15 cellular contexts compared by ENCODE assay signal in the genomic region with DNA sequence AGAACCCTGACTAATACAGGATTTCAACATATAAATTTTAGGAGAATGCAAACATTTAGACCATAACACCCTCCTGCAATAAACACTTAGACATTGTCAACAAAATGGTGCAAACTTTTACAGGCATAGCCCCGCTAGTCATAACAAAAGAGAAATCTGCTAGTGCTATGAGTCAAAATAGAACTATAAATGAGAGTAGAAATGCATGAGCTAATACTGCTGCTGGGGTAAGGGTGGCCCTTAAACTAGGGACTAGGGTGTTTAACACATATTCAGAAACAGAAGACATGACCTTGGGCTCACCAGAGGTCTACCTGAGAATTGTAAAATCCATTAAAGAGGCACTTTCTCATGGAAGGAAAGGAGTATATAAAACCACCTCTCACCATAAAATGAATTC.
DNase-seq lines count a peak whose midpoint lies in the region; ATAC-seq and TF ChIP-seq lines count a peak whose summit lies in the region.
"Had no signal": no experiment of that assay in that cellular context is flagged by ENCODE, and none has a peak within 500 bp of the region (broad histone marks: within the 10 kb centered on the region; RNA-seq: fewer than 3 reads in every experiment).

No MANE protein-coding gene starts in this region.

- POLR2A ChIA-PET in HEK293T (lab: Yijun Ruan, JAX): no interaction called here

- H3K4me1 Mint-ChIP-seq in GM23338: peaks cover 3% of the 10 kb centered on the region; the same call in 2 of the 3 replicates

- no peak overlapping the region for H3K4me3 ChIP-seq in GM23338
- H3K4me3 ChIP-seq: mucosa of descending colon had no signal

- no peak overlapping the region for H3K4me3 Mint-ChIP-seq in GM23338

- no peaks in the 10 kb centered on the region for H3K79me2 ChIP-seq in GM23338 (replicated peaks; ENCODE audit: insufficient read depth)

- no peaks in the 10 kb centered on the region for H3K27me3 ChIP-seq in GM23338 (ENCODE audit: insufficient read depth)
- H3K27me3 ChIP-seq: foreskin keratinocyte had no signal

- CTCF ChIA-PET in HEK293T (lab: Yijun Ruan, JAX): no interaction called here

- peaks cover 76% of the 10 kb centered on the region for H3K9me3 Mint-ChIP-seq in GM23338

- H3K9me2 ChIP-seq in GM23338 (ENCODE audit: insufficient read depth): peaks cover 10% of the 10 kb centered on the region

- H2AFZ ChIP-seq in GM23338: no peak overlapping the region

- no peak overlapping the region for H3K27ac ChIP-seq in GM23338 (ENCODE audit: low read depth)
- H3K27ac ChIP-seq: foreskin keratinocyte, KMS-11 had no signal

- H3K27ac Mint-ChIP-seq in GM23338: no peak overlapping the region

- peaks cover 4% of the 10 kb centered on the region; the same call in 1 of the 3 replicates for H3K36me3 Mint-ChIP-seq in GM23338 (ENCODE audit: low read depth)

- DNase-seq in GM13977 (ENCODE audit: low spot score) (peak; percentile 21), NCI-H2107 treated with DMSO at 0.1 percent for 48 hours (lab: John Stamatoyannopoulos, UW; ENCODE audit: unreplicated experiment) (no peak), ecto neural progenitor cell (ENCODE audit: low spot score) (no peak), GM23338 (ENCODE audit: low spot score) (no peak), HEK293T (ENCODE audit: extremely low spot score) (no peak)
- DNase-seq: DMS153, foreskin keratinocyte, mucosa of descending colon, NCI-H1930, posterior cingulate gyrus, SIG-M5 had no signal

- H3F3A ChIP-seq in GM23338 (replicated peaks; ENCODE audit: low read depth): no peaks in the 10 kb centered on the region

- H3K36me3 ChIP-seq in GM23338 (ENCODE audit: insufficient read depth): no peaks in the 10 kb centered on the region

- H3K4me2 ChIP-seq in GM23338: no peak overlapping the region
- H3K4me2 ChIP-seq: KMS-11 had no signal

- TF ChIP-seq CTCF in GM13977 (IDR thresholded peaks at IDR 0.05; ENCODE audit: extremely low read depth, insufficient read depth, missing control alignments) (no peak), GM23338 (conservative IDR thresholded peaks at IDR 0.05; ENCODE audit: low read depth in 2 of 2) (no peak)

- in situ Hi-C loops in GM13977 (cut with MboI; ENCODE audit: low pct_unique_long_range_greater_than_20kb, low sequenced_read_pairs, unreplicated experiment): no loop called here

- peak; percentile 92 for ATAC-seq in GM19351 (IDR thresholded peaks at IDR 0.05; ENCODE audit: unreplicated experiment)
- peak; percentile 82 for ATAC-seq in HG02623 (IDR thresholded peaks at IDR 0.05; ENCODE audit: unreplicated experiment)
- peak; percentile 69 for ATAC-seq in HG03354 (IDR thresholded peaks at IDR 0.05; ENCODE audit: poor library complexity, severe bottlenecking, unreplicated experiment)
- ATAC-seq in GM23338: no peak
- ATAC-seq: foreskin keratinocyte, mucosa of descending colon had no signal

- H3K4me1 ChIP-seq in GM23338 (ENCODE audit: insufficient read depth): peaks cover 4% of the 10 kb centered on the region; the same call in 1 of the 2 replicates
- H3K4me1 ChIP-seq: foreskin keratinocyte had no signal

- peaks cover 3% of the 10 kb centered on the region for H3K27me3 Mint-ChIP-seq in GM23338 (ENCODE audit: insufficient read depth, low read depth, poor library complexity)

- no peaks in the 10 kb centered on the region for H4K20me1 ChIP-seq in GM23338 (replicated peaks; ENCODE audit: insufficient read depth)

TF ChIP-seq in GM23338, 12 proteins besides CTCF, POLR2A, EP300 and RAD21:
- TF ChIP-seq CREB1 (CRISPR knock-in tag; IDR thresholded peaks at IDR 0.05; ENCODE audit: low read depth) (no peak), NANOG (IDR thresholded peaks at IDR 0.05; ENCODE audit: borderline replicate concordance) (no peak), ZNF331 (CRISPR knock-in tag; IDR thresholded peaks at IDR 0.05; ENCODE audit: low read depth) (no peak), EZH2 (IDR thresholded peaks at IDR 0.05; ENCODE audit: low read depth, unreplicated experiment) (no peak)
- TF ChIP-seq, protein P1, sequence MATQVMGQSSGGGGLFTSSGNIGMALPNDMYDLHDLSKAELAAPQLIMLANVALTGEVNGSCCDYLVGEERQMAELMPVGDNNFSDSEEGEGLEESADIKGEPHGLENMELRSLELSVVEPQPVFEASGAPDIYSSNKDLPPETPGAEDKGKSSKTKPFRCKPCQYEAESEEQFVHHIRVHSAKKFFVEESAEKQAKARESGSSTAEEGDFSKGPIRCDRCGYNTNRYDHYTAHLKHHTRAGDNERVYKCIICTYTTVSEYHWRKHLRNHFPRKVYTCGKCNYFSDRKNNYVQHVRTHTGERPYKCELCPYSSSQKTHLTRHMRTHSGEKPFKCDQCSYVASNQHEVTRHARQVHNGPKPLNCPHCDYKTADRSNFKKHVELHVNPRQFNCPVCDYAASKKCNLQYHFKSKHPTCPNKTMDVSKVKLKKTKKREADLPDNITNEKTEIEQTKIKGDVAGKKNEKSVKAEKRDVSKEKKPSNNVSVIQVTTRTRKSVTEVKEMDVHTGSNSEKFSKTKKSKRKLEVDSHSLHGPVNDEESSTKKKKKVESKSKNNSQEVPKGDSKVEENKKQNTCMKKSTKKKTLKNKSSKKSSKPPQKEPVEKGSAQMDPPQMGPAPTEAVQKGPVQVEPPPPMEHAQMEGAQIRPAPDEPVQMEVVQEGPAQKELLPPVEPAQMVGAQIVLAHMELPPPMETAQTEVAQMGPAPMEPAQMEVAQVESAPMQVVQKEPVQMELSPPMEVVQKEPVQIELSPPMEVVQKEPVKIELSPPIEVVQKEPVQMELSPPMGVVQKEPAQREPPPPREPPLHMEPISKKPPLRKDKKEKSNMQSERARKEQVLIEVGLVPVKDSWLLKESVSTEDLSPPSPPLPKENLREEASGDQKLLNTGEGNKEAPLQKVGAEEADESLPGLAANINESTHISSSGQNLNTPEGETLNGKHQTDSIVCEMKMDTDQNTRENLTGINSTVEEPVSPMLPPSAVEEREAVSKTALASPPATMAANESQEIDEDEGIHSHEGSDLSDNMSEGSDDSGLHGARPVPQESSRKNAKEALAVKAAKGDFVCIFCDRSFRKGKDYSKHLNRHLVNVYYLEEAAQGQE (IDR thresholded peaks at IDR 0.05; ENCODE audit: unreplicated experiment): no peak
TF ChIP-seq in GM23338: peak in this region for 0.

TF ChIP-seq in HEK293T, 16 proteins besides CTCF, POLR2A, EP300 and RAD21:
- TF ChIP-seq BHLHE40 (IDR thresholded peaks at IDR 0.05; ENCODE audit: borderline replicate concordance) (no peak), FOXK2 (IDR thresholded peaks at IDR 0.05) (no peak), HDGF (IDR thresholded peaks at IDR 0.05; ENCODE audit: borderline replicate concordance) (no peak), NFRKB (IDR thresholded peaks at IDR 0.05) (no peak), SP1 (IDR thresholded peaks at IDR 0.05) (no peak), ELF4 (IDR thresholded peaks at IDR 0.05) (no peak), FOXM1 (IDR thresholded peaks at IDR 0.05; ENCODE audit: borderline replicate concordance) (no peak), ZNF384 (IDR thresholded peaks at IDR 0.05) (no peak), TARDBP (IDR thresholded peaks at IDR 0.05) (no peak)
- TF ChIP-seq, protein P2, sequence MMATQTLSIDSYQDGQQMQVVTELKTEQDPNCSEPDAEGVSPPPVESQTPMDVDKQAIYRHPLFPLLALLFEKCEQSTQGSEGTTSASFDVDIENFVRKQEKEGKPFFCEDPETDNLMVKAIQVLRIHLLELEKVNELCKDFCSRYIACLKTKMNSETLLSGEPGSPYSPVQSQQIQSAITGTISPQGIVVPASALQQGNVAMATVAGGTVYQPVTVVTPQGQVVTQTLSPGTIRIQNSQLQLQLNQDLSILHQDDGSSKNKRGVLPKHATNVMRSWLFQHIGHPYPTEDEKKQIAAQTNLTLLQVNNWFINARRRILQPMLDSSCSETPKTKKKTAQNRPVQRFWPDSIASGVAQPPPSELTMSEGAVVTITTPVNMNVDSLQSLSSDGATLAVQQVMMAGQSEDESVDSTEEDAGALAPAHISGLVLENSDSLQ (IDR thresholded peaks at IDR 0.05): no peak
